1 cellular context compared by ENCODE assay signal in the genomic region with DNA sequence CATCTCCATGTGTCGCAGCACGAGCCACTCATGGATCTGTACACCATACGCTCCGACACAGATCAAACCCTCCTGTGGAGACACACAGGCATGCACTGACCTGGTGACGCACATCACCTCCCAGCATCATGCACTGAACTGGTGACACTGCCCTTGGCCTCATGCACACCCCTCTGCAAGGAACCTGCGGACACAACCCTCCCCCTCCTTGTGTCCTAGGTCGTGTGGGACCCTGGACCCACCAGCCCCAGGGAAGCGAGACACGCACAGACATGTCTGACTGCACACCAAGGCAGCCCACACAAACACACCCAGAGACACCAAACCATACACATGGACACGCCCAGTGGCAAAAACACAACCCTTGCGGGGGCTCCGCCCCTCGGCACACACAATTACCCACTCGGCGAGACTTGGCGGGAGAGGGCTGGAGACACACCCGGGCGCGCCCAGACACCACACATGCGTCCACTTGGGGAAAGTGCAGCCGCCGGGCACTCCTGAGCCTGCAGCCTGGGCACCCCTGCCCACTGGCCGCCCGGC.
TF ChIP-seq lines count a peak whose summit lies in the region.

No MANE protein-coding gene starts in this region.

TF ChIP-seq in GM12878, 131 proteins besides CTCF, POLR2A, EP300 and RAD21:
- TF ChIP-seq CREM (IDR thresholded peaks at IDR 0.05; ENCODE audit: low read depth) (peak; percentile 37), TCF7 (IDR thresholded peaks at IDR 0.05; ENCODE audit: borderline replicate concordance) (no peak)
- TF ChIP-seq, protein P1, sequence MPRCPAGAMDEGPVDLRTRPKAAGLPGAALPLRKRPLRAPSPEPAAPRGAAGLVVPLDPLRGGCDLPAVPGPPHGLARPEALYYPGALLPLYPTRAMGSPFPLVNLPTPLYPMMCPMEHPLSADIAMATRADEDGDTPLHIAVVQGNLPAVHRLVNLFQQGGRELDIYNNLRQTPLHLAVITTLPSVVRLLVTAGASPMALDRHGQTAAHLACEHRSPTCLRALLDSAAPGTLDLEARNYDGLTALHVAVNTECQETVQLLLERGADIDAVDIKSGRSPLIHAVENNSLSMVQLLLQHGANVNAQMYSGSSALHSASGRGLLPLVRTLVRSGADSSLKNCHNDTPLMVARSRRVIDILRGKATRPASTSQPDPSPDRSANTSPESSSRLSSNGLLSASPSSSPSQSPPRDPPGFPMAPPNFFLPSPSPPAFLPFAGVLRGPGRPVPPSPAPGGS (IDR thresholded peaks at IDR 0.05; ENCODE audit: borderline replicate concordance, insufficient read depth, low read depth, low read length, poor library complexity, severe bottlenecking) = peak; percentile 26
- TF ChIP-seq, protein P2, sequence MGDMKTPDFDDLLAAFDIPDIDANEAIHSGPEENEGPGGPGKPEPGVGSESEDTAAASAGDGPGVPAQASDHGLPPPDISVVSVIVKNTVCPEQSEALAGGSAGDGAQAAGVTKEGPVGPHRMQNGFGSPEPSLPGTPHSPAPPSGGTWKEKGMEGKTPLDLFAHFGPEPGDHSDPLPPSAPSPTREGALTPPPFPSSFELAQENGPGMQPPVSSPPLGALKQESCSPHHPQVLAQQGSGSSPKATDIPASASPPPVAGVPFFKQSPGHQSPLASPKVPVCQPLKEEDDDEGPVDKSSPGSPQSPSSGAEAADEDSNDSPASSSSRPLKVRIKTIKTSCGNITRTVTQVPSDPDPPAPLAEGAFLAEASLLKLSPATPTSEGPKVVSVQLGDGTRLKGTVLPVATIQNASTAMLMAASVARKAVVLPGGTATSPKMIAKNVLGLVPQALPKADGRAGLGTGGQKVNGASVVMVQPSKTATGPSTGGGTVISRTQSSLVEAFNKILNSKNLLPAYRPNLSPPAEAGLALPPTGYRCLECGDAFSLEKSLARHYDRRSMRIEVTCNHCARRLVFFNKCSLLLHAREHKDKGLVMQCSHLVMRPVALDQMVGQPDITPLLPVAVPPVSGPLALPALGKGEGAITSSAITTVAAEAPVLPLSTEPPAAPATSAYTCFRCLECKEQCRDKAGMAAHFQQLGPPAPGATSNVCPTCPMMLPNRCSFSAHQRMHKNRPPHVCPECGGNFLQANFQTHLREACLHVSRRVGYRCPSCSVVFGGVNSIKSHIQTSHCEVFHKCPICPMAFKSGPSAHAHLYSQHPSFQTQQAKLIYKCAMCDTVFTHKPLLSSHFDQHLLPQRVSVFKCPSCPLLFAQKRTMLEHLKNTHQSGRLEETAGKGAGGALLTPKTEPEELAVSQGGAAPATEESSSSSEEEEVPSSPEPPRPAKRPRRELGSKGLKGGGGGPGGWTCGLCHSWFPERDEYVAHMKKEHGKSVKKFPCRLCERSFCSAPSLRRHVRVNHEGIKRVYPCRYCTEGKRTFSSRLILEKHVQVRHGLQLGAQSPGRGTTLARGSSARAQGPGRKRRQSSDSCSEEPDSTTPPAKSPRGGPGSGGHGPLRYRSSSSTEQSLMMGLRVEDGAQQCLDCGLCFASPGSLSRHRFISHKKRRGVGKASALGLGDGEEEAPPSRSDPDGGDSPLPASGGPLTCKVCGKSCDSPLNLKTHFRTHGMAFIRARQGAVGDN (IDR thresholded peaks at IDR 0.05) = no peak
